Comparison of ENCODE assay signal across 8 cellular contexts in genomic region chr10:75404023-75404334, GRCh38. TPM values are rescaled to one million over a fixed set of nuclear protein-coding genes. Genes with fewer than 3 reads are reported as not detected.
DNase-seq lines count a peak whose midpoint lies in the region; ATAC-seq and TF ChIP-seq lines count a peak whose summit lies in the region.

No MANE protein-coding gene starts in this region.

- H3K9me3 Mint-ChIP-seq in chondrocyte (ENCODE audit: low read depth), result no peaks in the 10 kb centered on the region
- H3K9me3 Mint-ChIP-seq in stimulated activated effector memory CD8-positive, alpha-beta T cell treated with anti-CD3 and anti-CD28 coated beads, Interleukin-12 subunit alpha, Interleukin-12 subunit beta, amount 100 ng/mL, for 72 hours, result no peaks in the 10 kb centered on the region

- H3K9ac ChIP-seq in mucosa of stomach (ENCODE audit: low read length), result peak overlapping the region; percentile 63

- H3K9me3 ChIP-seq in HAP-1 (no peaks in the 10 kb centered on the region), mucosa of stomach (ENCODE audit: control insufficient read depth, low read length) (no peaks in the 10 kb centered on the region)

- H3K36me3 ChIP-seq in HAP-1 (replicated peaks) (peaks cover 4% of the 10 kb centered on the region; the same call in 1 of the 2 replicates), mucosa of stomach (ENCODE audit: control insufficient read depth, insufficient read depth, low read length) (no peaks in the 10 kb centered on the region)

- H3K4me1 ChIP-seq in HAP-1, result peaks cover 12% of the 10 kb centered on the region; the same call in 1 of the 2 replicates
- H3K4me1 ChIP-seq in mucosa of stomach (ENCODE audit: control insufficient read depth, insufficient read depth, low read length), result peaks cover 53% of the 10 kb centered on the region

- peak overlapping the region; percentile 59 for H3K27ac Mint-ChIP-seq in chondrocyte (ENCODE audit: unreplicated experiment)
- H3K27ac Mint-ChIP-seq in stimulated activated effector memory CD8-positive, alpha-beta T cell treated with anti-CD3 and anti-CD28 coated beads, Interleukin-12 subunit alpha, Interleukin-12 subunit beta, amount 100 ng/mL, for 72 hours, result no peak overlapping the region

- H3K4me3 ChIP-seq in HAP-1, result peak overlapping the region; percentile 59
- peak overlapping the region; percentile 57 for H3K4me3 ChIP-seq in mucosa of stomach (ENCODE audit: low read length)

- H3K4me3 Mint-ChIP-seq in chondrocyte (ENCODE audit: unreplicated experiment), result peak overlapping the region; percentile 94
- no peak overlapping the region for H3K4me3 Mint-ChIP-seq in stimulated activated effector memory CD8-positive, alpha-beta T cell treated with anti-CD3 and anti-CD28 coated beads, Interleukin-12 subunit alpha, Interleukin-12 subunit beta, amount 100 ng/mL, for 72 hours

- peaks cover 2% of the 10 kb centered on the region for H3K36me3 Mint-ChIP-seq in chondrocyte (ENCODE audit: low read depth)
- H3K36me3 Mint-ChIP-seq in stimulated activated effector memory CD8-positive, alpha-beta T cell treated with anti-CD3 and anti-CD28 coated beads, Interleukin-12 subunit alpha, Interleukin-12 subunit beta, amount 100 ng/mL, for 72 hours, result no peaks in the 10 kb centered on the region

- ATAC-seq in HG03139 (IDR thresholded peaks at IDR 0.05; ENCODE audit: unreplicated experiment) (no peak), HG03280 (IDR thresholded peaks at IDR 0.05; ENCODE audit: unreplicated experiment) (no peak)
- no peak for ATAC-seq in stimulated activated effector memory CD8-positive, alpha-beta T cell treated with anti-CD3 and anti-CD28 coated beads, Interleukin-12 subunit alpha, Interleukin-12 subunit beta, amount 100 ng/mL, for 72 hours

- H3K4me1 Mint-ChIP-seq in chondrocyte (ENCODE audit: low read depth), result peaks cover 24% of the 10 kb centered on the region
- H3K4me1 Mint-ChIP-seq in stimulated activated effector memory CD8-positive, alpha-beta T cell treated with anti-CD3 and anti-CD28 coated beads, Interleukin-12 subunit alpha, Interleukin-12 subunit beta, amount 100 ng/mL, for 72 hours, result peaks cover 41% of the 10 kb centered on the region

- peaks cover 26% of the 10 kb centered on the region for H3K27me3 Mint-ChIP-seq in chondrocyte (ENCODE audit: low read depth)

- DNase-seq in HAP-1 (ENCODE audit: low spot score in 2 of 2), result no peak
- DNase-seq in chondrocyte (ENCODE audit: low spot score), result no peak
- DNase-seq in AG08396 (ENCODE audit: low spot score), result no peak
- no peak for DNase-seq in stimulated activated effector memory CD8-positive, alpha-beta T cell treated with anti-CD3 and anti-CD28 coated beads, Interleukin-12 subunit alpha, Interleukin-12 subunit beta, amount 100 ng/mL, for 72 hours (ENCODE audit: low spot score in 2 of 2)

- in situ Hi-C loops in HAP-1 (cut with MboI; ENCODE audit: low sequenced_read_pairs), result no loop called here

- TF ChIP-seq CTCF in 22Rv1 (IDR thresholded peaks at IDR 0.05) (no peak), chondrocyte (IDR thresholded peaks at IDR 0.05) (no peak)

- peak overlapping the region; percentile 100 for H3K27ac ChIP-seq in 22Rv1

- no peaks in the 10 kb centered on the region for H3K27me3 ChIP-seq in HAP-1 (ENCODE audit: low read depth)
- H3K27me3 ChIP-seq in mucosa of stomach (ENCODE audit: control insufficient read depth, insufficient read depth, low read length), result peaks cover 50% of the 10 kb centered on the region

RNA-seq across cellular contexts. Expression of gene ZNF503, which starts 2.4 kb away (rescaled TPM):
- 12.3 to 26.0 TPM (median 24.8 TPM) in 3 replicates for total RNA-seq in chondrocyte

RNA-seq across cellular contexts. Expression of gene LRMDA, which starts 27.4 kb away (rescaled TPM):
- 0.34 to 3.5 TPM (median 2.8 TPM) in 3 replicates for total RNA-seq in chondrocyte
